ENCODE assay signal across 1 cellular context in genomic region chr21:32432982-32433660, GRCh38.
TF ChIP-seq lines count a peak whose summit lies in the region.

No MANE protein-coding gene starts in this region.

TF ChIP-seq in A549, 52 proteins besides CTCF, POLR2A, EP300 and RAD21 (continued from another document):
- 0 out of 5 replicates have a peak, but pooled peaks of 1 of the 2 experiments have one; percentile 48 for TF ChIP-seq JUN (IDR thresholded peaks at IDR 0.05)
TF ChIP-seq in A549: peak in this region for 2; not testable (repeated sequence) for 50.
